Comparison of ENCODE assay signal across 8 cellular contexts in genomic region chr15:76931397-76932089, GRCh38. TPM values are rescaled to one million over a fixed set of nuclear protein-coding genes. Genes with fewer than 3 reads are reported as not detected.
DNase-seq lines count a peak whose midpoint lies in the region; ATAC-seq, FAIRE-seq and TF ChIP-seq lines count a peak whose summit lies in the region.

Gene RCN2 (plus strand): TSS chr15:76931749. CDS start chr15:76931842, 93 bp downstream.

- peaks cover 2% of the 10 kb centered on the region for H3K4me1 ChIP-seq in fibroblast of lung (ENCODE audit: control insufficient read depth, extremely low read depth, insufficient read depth, low read length)
- peaks cover 4 to 14% of the 10 kb centered on the region in 2 donors for H3K4me1 ChIP-seq in naive thymus-derived CD4-positive, alpha-beta T cell (ENCODE audit: control insufficient read depth in 2 of 2, insufficient read depth in 2 of 2, low read length in 2 of 2)

- H3K9ac ChIP-seq in fibroblast of lung (ENCODE audit: insufficient read depth, low read length): peak within 1 kb of the TSS; percentile 50

- H4K20me1 ChIP-seq in fibroblast of lung (ENCODE audit: control insufficient read depth, extremely low read depth, insufficient read depth, low read length): no peaks in the 10 kb centered on the region

- peak within 1 kb of the TSS; percentile 59 to 92 (median 78) for H3K4me3 ChIP-seq in fibroblast of lung (replicated peaks in 1 of 4; ENCODE audit: control extremely low read depth in 1 of 4, insufficient read depth in 1 of 4, low read depth in 3 of 4, low read length in 4 of 4)
- peak within 1 kb of the TSS; percentile 70 for H3K4me3 ChIP-seq in naive thymus-derived CD4-positive, alpha-beta T cell (ENCODE audit: low read length)

- ATAC-seq in activated T-helper 17 cell treated with anti-CD3 and anti-CD28 coated beads, Interleukin-2, amount 50 U/mL, for 72 hours (replicated peaks): peak; percentile 99
- ATAC-seq in naive thymus-derived CD4-positive, alpha-beta T cell: peak; percentile 99
- ATAC-seq in stimulated activated memory B cell treated with anti-CD40 and anti-IgM and Interleukin-4, amounts not matched to agents 10 μg/mL and 1 μg/mL and 100 μg/mL, for 72 hours: peak; percentile 99

- POLR2A ChIA-PET in RWPE1 (lab: Yijun Ruan, JAX; ENCODE audit: low non-redundant PET): no interaction called here
- POLR2A ChIA-PET in naive thymus-derived CD4-positive, alpha-beta T cell (lab: Charles Lee): interaction anchor here (0.6 to 3.4 kb wide), 9 partner anchors 10 to 491 kb away, joined by 3 to 34 read pairs (median 4); partner anchors contain the start of genes PSTPIP1 and SCAPER

- intact Hi-C loops in naive thymus-derived CD4-positive, alpha-beta T cell (cut with micrococcal nuclease): loop anchor here (1.0 to 10.0 kb wide), 8 partner anchors 26 to 1027 kb away; partner anchors contain the start of genes HMG20A (in 2 of the 2), PEAK1 (in 2 of the 2), PSTPIP1 (in 2 of the 2) and SCAPER (in 2 of the 2)

- TF ChIP-seq CTCF in RWPE1 (conservative IDR thresholded peaks at IDR 0.05; ENCODE audit: low read depth): no peak
- no peak for TF ChIP-seq CTCF in fibroblast of lung (conservative IDR thresholded peaks at IDR 0.05 in 1 of 2, IDR thresholded peaks at IDR 0.05 in 1 of 2; ENCODE audit: low read depth in 1 of 2, low read length in 2 of 2)

- no peaks in the 10 kb centered on the region for H3K9me3 Mint-ChIP-seq in activated T-helper 17 cell treated with anti-CD3 and anti-CD28 coated beads, Interleukin-2, amount 50 U/mL, for 72 hours
- H3K9me3 Mint-ChIP-seq in naive thymus-derived CD4-positive, alpha-beta T cell: no peaks in the 10 kb centered on the region
- H3K9me3 Mint-ChIP-seq in stimulated activated memory B cell treated with anti-CD40 and anti-IgM and Interleukin-4, amounts not matched to agents 10 μg/mL and 1 μg/mL and 100 μg/mL, for 72 hours: no peaks in the 10 kb centered on the region

- no peaks in the 10 kb centered on the region for H3K9me3 ChIP-seq in fibroblast of lung (ENCODE audit: control insufficient read depth, insufficient read depth, low read depth, low read length)
- no peaks in the 10 kb centered on the region for H3K9me3 ChIP-seq in naive thymus-derived CD4-positive, alpha-beta T cell (ENCODE audit: control insufficient read depth in 2 of 3, low read length in 3 of 3)

- H3K27ac Mint-ChIP-seq in activated T-helper 17 cell treated with anti-CD3 and anti-CD28 coated beads, Interleukin-2, amount 50 U/mL, for 72 hours: peak within 1 kb of the TSS; percentile 56
- H3K27ac Mint-ChIP-seq in naive thymus-derived CD4-positive, alpha-beta T cell: peak within 1 kb of the TSS; percentile 76 to 96 (median 91)
- peak within 1 kb of the TSS; percentile 88 for H3K27ac Mint-ChIP-seq in stimulated activated memory B cell treated with anti-CD40 and anti-IgM and Interleukin-4, amounts not matched to agents 10 μg/mL and 1 μg/mL and 100 μg/mL, for 72 hours

- no peaks in the 10 kb centered on the region for H3K27me3 Mint-ChIP-seq in activated T-helper 17 cell treated with anti-CD3 and anti-CD28 coated beads, Interleukin-2, amount 50 U/mL, for 72 hours
- H3K27me3 Mint-ChIP-seq in naive thymus-derived CD4-positive, alpha-beta T cell: peaks cover 0 to 19% (median 0%) of the 10 kb centered on the region in 5 donors
- H3K27me3 Mint-ChIP-seq in stimulated activated memory B cell treated with anti-CD40 and anti-IgM and Interleukin-4, amounts not matched to agents 10 μg/mL and 1 μg/mL and 100 μg/mL, for 72 hours: no peaks in the 10 kb centered on the region

- H3K79me2 ChIP-seq in fibroblast of lung (ENCODE audit: control insufficient read depth, insufficient read depth, low read length): peaks cover 1% of the 10 kb centered on the region

- H3K36me3 ChIP-seq in fibroblast of lung (ENCODE audit: control insufficient read depth, insufficient read depth, low read length): no peaks in the 10 kb centered on the region
- peaks cover 2 to 21% (median 4%) of the 10 kb centered on the region in 3 experiments for H3K36me3 ChIP-seq in naive thymus-derived CD4-positive, alpha-beta T cell (ENCODE audit: control insufficient read depth in 2 of 3, insufficient read depth in 3 of 3, low read length in 3 of 3)

- peak within 1 kb of the TSS; percentile 81 for H3K4me3 Mint-ChIP-seq in activated T-helper 17 cell treated with anti-CD3 and anti-CD28 coated beads, Interleukin-2, amount 50 U/mL, for 72 hours
- H3K4me3 Mint-ChIP-seq in naive thymus-derived CD4-positive, alpha-beta T cell: peak within 1 kb of the TSS; percentile 89 to 95 (median 92)
- H3K4me3 Mint-ChIP-seq in stimulated activated memory B cell treated with anti-CD40 and anti-IgM and Interleukin-4, amounts not matched to agents 10 μg/mL and 1 μg/mL and 100 μg/mL, for 72 hours: peak within 1 kb of the TSS; percentile 86

- H3K36me3 Mint-ChIP-seq in activated T-helper 17 cell treated with anti-CD3 and anti-CD28 coated beads, Interleukin-2, amount 50 U/mL, for 72 hours (ENCODE audit: low read depth): peaks cover 34% of the 10 kb centered on the region
- H3K36me3 Mint-ChIP-seq in naive thymus-derived CD4-positive, alpha-beta T cell: peaks cover 7 to 16% (median 10%) of the 10 kb centered on the region in 5 donors
- H3K36me3 Mint-ChIP-seq in stimulated activated memory B cell treated with anti-CD40 and anti-IgM and Interleukin-4, amounts not matched to agents 10 μg/mL and 1 μg/mL and 100 μg/mL, for 72 hours: peaks cover 3% of the 10 kb centered on the region

- no peak for FAIRE-seq in H54 (lab: Jason Lieb, UNC)

- peak within 1 kb of the TSS; percentile 85 for H3K4me2 ChIP-seq in fibroblast of lung (ENCODE audit: extremely low read depth, insufficient read depth, low read length)

- peak; percentile 76 for TF ChIP-seq POLR2A in H54 (IDR thresholded peaks at IDR 0.05; ENCODE audit: low read depth, low read length)

- peak within 1 kb of the TSS; percentile 71 for H3K27ac ChIP-seq in RWPE1
- H3K27ac ChIP-seq in fibroblast of lung (ENCODE audit: insufficient read depth, low read length): peak within 1 kb of the TSS; percentile 30
- peak within 1 kb of the TSS; percentile 73 for H3K27ac ChIP-seq in naive thymus-derived CD4-positive, alpha-beta T cell (ENCODE audit: low read depth, low read length)

- peak; percentile 96 for DNase-seq in ELF-1 (ENCODE audit: low read depth, low spot score)
- DNase-seq in H54 (ENCODE audit: insufficient read length, low spot score): peak; percentile 71
- DNase-seq in LoVo (ENCODE audit: low spot score): peak; percentile 98
- peak; percentile 95 for DNase-seq in RWPE1 (ENCODE audit: low spot score)
- peak; percentile 91 to 94 for DNase-seq in fibroblast of lung (ENCODE audit: low read depth in 2 of 2)
- DNase-seq in naive thymus-derived CD4-positive, alpha-beta T cell: peak; percentile 81 to 95 (median 88)

- peak within 1 kb of the TSS; percentile 93 for H2AFZ ChIP-seq in fibroblast of lung (ENCODE audit: low read length)

- peaks cover 13% of the 10 kb centered on the region for H3K4me1 Mint-ChIP-seq in activated T-helper 17 cell treated with anti-CD3 and anti-CD28 coated beads, Interleukin-2, amount 50 U/mL, for 72 hours
- H3K4me1 Mint-ChIP-seq in naive thymus-derived CD4-positive, alpha-beta T cell: peaks cover 19 to 42% (median 33%) of the 10 kb centered on the region in 7 donors
- H3K4me1 Mint-ChIP-seq in stimulated activated memory B cell treated with anti-CD40 and anti-IgM and Interleukin-4, amounts not matched to agents 10 μg/mL and 1 μg/mL and 100 μg/mL, for 72 hours: peaks cover 29% of the 10 kb centered on the region

- CTCF ChIA-PET in RWPE1 (lab: Yijun Ruan, JAX): interaction anchor here (0.6 to 0.7 kb wide), 3 partner anchors 21 to 92 kb away, joined by 3 to 4 read pairs (median 4); no protein-coding TSS in a partner anchor
- CTCF ChIA-PET in naive thymus-derived CD4-positive, alpha-beta T cell (lab: Charles Lee): interaction anchor here (1.2 kb wide), 1 partner anchor 64 kb away, joined by 3 read pairs; no protein-coding TSS in a partner anchor

- H3K27me3 ChIP-seq in fibroblast of lung (ENCODE audit: control insufficient read depth, insufficient read depth, low read length): no peaks in the 10 kb centered on the region
- H3K27me3 ChIP-seq in naive thymus-derived CD4-positive, alpha-beta T cell (ENCODE audit: control insufficient read depth in 2 of 2, insufficient read depth in 2 of 2, low read length in 2 of 2): no peaks in the 10 kb centered on the region

RNA-seq across cellular contexts. Expression of gene RCN2, which starts in this region (rescaled TPM):
- total RNA-seq in activated T-helper 17 cell treated with anti-CD3 and anti-CD28 coated beads, Interleukin-2, amount 50 U/mL, for 72 hours: 10 to 100 TPM; 18.1 to 27.5 TPM
- total RNA-seq in fibroblast of lung: 36.0 and 46.6 TPM in 2 replicates
- 89.6 and 106 TPM in 2 replicates for polyA plus RNA-seq in fibroblast of lung
- polyA plus RNA-seq in fibroblast of lung (2012): 55.0 and 58.7 TPM in 2 replicates
- polyA minus RNA-seq in fibroblast of lung (ENCODE audit: low replicate concordance): 0.56 and 2.2 TPM in 2 replicates
- 10 to 100 TPM; 16.7 to 30.5 (median 28.1) TPM for total RNA-seq in naive thymus-derived CD4-positive, alpha-beta T cell
- polyA plus RNA-seq in naive thymus-derived CD4-positive, alpha-beta T cell: 10 to 100 TPM; 40.2 to 45.7 TPM

Comparison
In these comparisons a context has a peak if more than half of its experiments do, and no peak if none do; other contexts are left out.
1. Peak in every context shown above with its lines: DNase-seq, ATAC-seq, H3K4me3 ChIP-seq and H3K27ac ChIP-seq.